In genomic region chr15:27592036-27592725, GRCh38 we compare ENCODE assay signal across 27 cellular contexts.
A peak's percentile ranks its signal among the peaks of the same experiment; 100 is the strongest.
DNase-seq lines count a peak whose midpoint lies in the region; ATAC-seq, FAIRE-seq and TF ChIP-seq lines count a peak whose summit lies in the region.
"Had no signal": no experiment of that assay in that cellular context is flagged by ENCODE, and none has a peak within 500 bp of the region (broad histone marks: within the 10 kb centered on the region; RNA-seq: fewer than 3 reads in every experiment).

No MANE protein-coding gene starts in this region.

- ATAC-seq in A549, result no peak
- ATAC-seq: activated T-cell treated with anti-CD3 and anti-CD28 coated beads, Interleukin-2, amount 50 U/mL, for 72 hours had no signal

- DNase-seq in A549 (ENCODE audit: low read depth in 1 of 2, low spot score in 1 of 2) (no peak), astrocyte (ENCODE audit: low read depth) (peak; percentile 25), iPS-NIHi11 (ENCODE audit: low spot score) (peak; percentile 33), H54 (ENCODE audit: insufficient read length, low spot score) (no peak), osteocyte (ENCODE audit: extremely low spot score, unreplicated experiment) (no peak), ACHN (no peak), SKM-1 (lab: John Stamatoyannopoulos, UW; ENCODE audit: unreplicated experiment) (no peak)
- DNase-seq: activated naive CD4-positive, alpha-beta T cell treated with anti-CD3 and anti-CD28 coated beads, Interleukin-2, amount 10 ng/mL, durations not matched to agents 7 days and 5 days; activated T-cell treated with anti-CD3 and anti-CD28 coated beads, Interleukin-2, amount 50 U/mL, for 72 hours; amygdala; BE2C; DMS153; HCEC 1CT; kidney glomerular epithelial cell; mammary epithelial cell; NCI-H146; NCI-H2171; NCI-H524; stomach had no signal

- H3K9me3 ChIP-seq in A549 (0 out of 3 replicates have a peak, but pooled peaks cover 2% of the 10 kb centered on the region), astrocyte (ENCODE audit: insufficient read depth, low read depth, low read length) (no peaks in the 10 kb centered on the region)
- H3K9me3 ChIP-seq: BE2C, prostate gland had no signal

- H3K4me3 ChIP-seq in A549 (no peak overlapping the region), KMS-11 (IDR thresholded peaks at IDR 0.05; ENCODE audit: insufficient read depth, low read depth, low read length) (no peak overlapping the region), astrocyte (ENCODE audit: insufficient read depth, low read depth, low read length) (no peak overlapping the region)
- H3K4me3 ChIP-seq: prostate gland, stomach, tibial nerve had no signal

- H2AFZ ChIP-seq in KMS-11 (ENCODE audit: low read depth) (no peak overlapping the region), astrocyte (ENCODE audit: low read depth, low read length) (no peak overlapping the region)

- H3K4me3 Mint-ChIP-seq in astrocyte (ENCODE audit: unreplicated experiment), result no peak overlapping the region
- H3K4me3 Mint-ChIP-seq in osteocyte (ENCODE audit: unreplicated experiment), result no peak overlapping the region
- H3K4me3 Mint-ChIP-seq: activated naive CD4-positive, alpha-beta T cell treated with anti-CD3 and anti-CD28 coated beads, Interleukin-2, amount 10 ng/mL, durations not matched to agents 7 days and 5 days; activated T-cell treated with anti-CD3 and anti-CD28 coated beads, Interleukin-2, amount 50 U/mL, for 72 hours; T-helper 1 cell treated with Interleukin-12 subunit alpha and Interleukin-12 subunit beta and Interleukin-4 antibody, amounts not matched to agents 30 μg/mL and 1 μg/mL, for 36 hours had no signal

- 0% methylated on average over 3 of the region's 3 CpGs for WGBS in A549 (ENCODE audit: missing lambda C conversion rate)

- H3K4me1 Mint-ChIP-seq in astrocyte (ENCODE audit: low read depth, unreplicated experiment) (no peaks in the 10 kb centered on the region), osteocyte (ENCODE audit: unreplicated experiment) (no peaks in the 10 kb centered on the region)
- H3K4me1 Mint-ChIP-seq: activated naive CD4-positive, alpha-beta T cell treated with anti-CD3 and anti-CD28 coated beads, Interleukin-2, amount 10 ng/mL, durations not matched to agents 7 days and 5 days had no signal

- TF ChIP-seq CTCF in A549 (IDR thresholded peaks at IDR 0.05) (no peak), KMS-11 (conservative IDR thresholded peaks at IDR 0.05; ENCODE audit: low read depth, low read length) (no peak), astrocyte (IDR thresholded peaks at IDR 0.05; ENCODE audit: insufficient read depth, low read depth, low read length) (no peak), osteocyte (IDR thresholded peaks at IDR 0.05) (no peak)

- TF ChIP-seq EP300 in A549 (IDR thresholded peaks at IDR 0.05), result no peak

- in situ Hi-C loops in ACHN (cut with HindIII; ENCODE audit: low pct_ligation_motif_present, low pct_unique_long_range_greater_than_20kb, low sequenced_read_pairs), result no loop called here

- no peak overlapping the region for H3K27ac Mint-ChIP-seq in astrocyte (ENCODE audit: unreplicated experiment)
- no peak overlapping the region for H3K27ac Mint-ChIP-seq in osteocyte (ENCODE audit: unreplicated experiment)
- H3K27ac Mint-ChIP-seq: activated naive CD4-positive, alpha-beta T cell treated with anti-CD3 and anti-CD28 coated beads, Interleukin-2, amount 10 ng/mL, durations not matched to agents 7 days and 5 days; activated T-cell treated with anti-CD3 and anti-CD28 coated beads, Interleukin-2, amount 50 U/mL, for 72 hours; T-helper 1 cell treated with Interleukin-12 subunit alpha and Interleukin-12 subunit beta and Interleukin-4 antibody, amounts not matched to agents 30 μg/mL and 1 μg/mL, for 36 hours had no signal

- H4K20me1 ChIP-seq in KMS-11 (ENCODE audit: insufficient read depth) (no peaks in the 10 kb centered on the region), astrocyte (ENCODE audit: insufficient read depth, low read length) (no peaks in the 10 kb centered on the region)

- H3K79me2 ChIP-seq in KMS-11 (ENCODE audit: insufficient read depth, low read depth) (no peaks in the 10 kb centered on the region), astrocyte (ENCODE audit: insufficient read depth, low read length) (no peaks in the 10 kb centered on the region)

- no peak for TF ChIP-seq POLR2A in A549 (IDR thresholded peaks at IDR 0.05; ENCODE audit: low read length)
- no peak for TF ChIP-seq POLR2A in H54 (IDR thresholded peaks at IDR 0.05; ENCODE audit: low read depth, low read length)

- no peak overlapping the region for H3K27ac ChIP-seq in A549
- H3K27ac ChIP-seq in KMS-11, result no peak overlapping the region
- no peak overlapping the region for H3K27ac ChIP-seq in astrocyte (ENCODE audit: low read depth, low read length)
- H3K27ac ChIP-seq: HL-60, prostate gland, stomach, tibial nerve had no signal

- CTCF ChIA-PET in A549 (lab: Yijun Ruan, JAX), result interaction anchor here (1.0 kb wide), 1 partner anchor 106 kb away, joined by 3 read pairs; no protein-coding TSS in a partner anchor

- no peaks in the 10 kb centered on the region for H3K27me3 ChIP-seq in KMS-11 (ENCODE audit: insufficient read depth, low read depth)
- no peaks in the 10 kb centered on the region for H3K27me3 ChIP-seq in astrocyte (ENCODE audit: insufficient read depth, low read length)
- H3K27me3 ChIP-seq: BE2C, tibial nerve had no signal

- FAIRE-seq in A549 (lab: Jason Lieb, UNC), result no peak
- FAIRE-seq in astrocyte (lab: Jason Lieb, UNC), result no peak
- no peak for FAIRE-seq in H54 (lab: Jason Lieb, UNC)
- FAIRE-seq: A204.1, G401.6, RCC 7860 had no signal

- POLR2A ChIA-PET in A549 (lab: Yijun Ruan, JAX), result no interaction called here

- H3K4me1 ChIP-seq in A549 (no peaks in the 10 kb centered on the region), KMS-11 (ENCODE audit: low read depth, poor library complexity, severe bottlenecking) (peaks cover 24% of the 10 kb centered on the region), astrocyte (ENCODE audit: insufficient read depth, low read length) (no peaks in the 10 kb centered on the region)
- H3K4me1 ChIP-seq: BE2C, prostate gland, stomach, tibial nerve had no signal

- H3K9me3 Mint-ChIP-seq in astrocyte (ENCODE audit: unreplicated experiment) (no peaks in the 10 kb centered on the region), osteocyte (ENCODE audit: unreplicated experiment) (peaks cover 4% of the 10 kb centered on the region)

- no peak overlapping the region for H3K9ac ChIP-seq in KMS-11
- no peak overlapping the region for H3K9ac ChIP-seq in astrocyte (ENCODE audit: low read length)

- H3K36me3 ChIP-seq in KMS-11 (ENCODE audit: insufficient read depth), result no peaks in the 10 kb centered on the region
- H3K36me3 ChIP-seq in astrocyte (ENCODE audit: insufficient read depth, low read length), result no peaks in the 10 kb centered on the region
- H3K36me3 ChIP-seq: BE2C, prostate gland, stomach, tibial nerve had no signal

- H3K27me3 Mint-ChIP-seq in astrocyte (ENCODE audit: low read depth, unreplicated experiment), result peaks cover 20% of the 10 kb centered on the region
- H3K27me3 Mint-ChIP-seq in osteocyte (ENCODE audit: unreplicated experiment), result peaks cover 27% of the 10 kb centered on the region
- H3K27me3 Mint-ChIP-seq: activated naive CD4-positive, alpha-beta T cell treated with anti-CD3 and anti-CD28 coated beads, Interleukin-2, amount 10 ng/mL, durations not matched to agents 7 days and 5 days had no signal

- H3K4me2 ChIP-seq in A549 (no peak overlapping the region), KMS-11 (peak overlapping the region; percentile 4; the same call in 1 of the 2 replicates), astrocyte (ENCODE audit: low read length) (no peak overlapping the region)

- no peak for TF ChIP-seq RAD21 in A549 (conservative IDR thresholded peaks at IDR 0.05 in 1 of 2, IDR thresholded peaks at IDR 0.05 in 1 of 2)

- H3K36me3 Mint-ChIP-seq in astrocyte (ENCODE audit: low read depth, unreplicated experiment) (no peaks in the 10 kb centered on the region), osteocyte (ENCODE audit: unreplicated experiment) (no peaks in the 10 kb centered on the region)
- H3K36me3 Mint-ChIP-seq: activated naive CD4-positive, alpha-beta T cell treated with anti-CD3 and anti-CD28 coated beads, Interleukin-2, amount 10 ng/mL, durations not matched to agents 7 days and 5 days had no signal

TF ChIP-seq in A549, 52 proteins besides CTCF, POLR2A, EP300 and RAD21:
- TF ChIP-seq TP53 (CRISPR knock-in tag; IDR thresholded peaks at IDR 0.05) (no peak), REST (IDR thresholded peaks at IDR 0.05) (peak; percentile 79), HES2 (IDR thresholded peaks at IDR 0.05) (no peak)

Comparison
In these comparisons a context has a peak if more than half of its experiments do, and no peak if none do; other contexts are left out.
1. DNase-seq: peak in astrocyte (single experiment) and iPS-NIHi11 (single experiment); none in A549 (0 of 2), H54 (single experiment), osteocyte (single experiment), ACHN (single experiment) and SKM-1 (single experiment).